In the genomic region with DNA sequence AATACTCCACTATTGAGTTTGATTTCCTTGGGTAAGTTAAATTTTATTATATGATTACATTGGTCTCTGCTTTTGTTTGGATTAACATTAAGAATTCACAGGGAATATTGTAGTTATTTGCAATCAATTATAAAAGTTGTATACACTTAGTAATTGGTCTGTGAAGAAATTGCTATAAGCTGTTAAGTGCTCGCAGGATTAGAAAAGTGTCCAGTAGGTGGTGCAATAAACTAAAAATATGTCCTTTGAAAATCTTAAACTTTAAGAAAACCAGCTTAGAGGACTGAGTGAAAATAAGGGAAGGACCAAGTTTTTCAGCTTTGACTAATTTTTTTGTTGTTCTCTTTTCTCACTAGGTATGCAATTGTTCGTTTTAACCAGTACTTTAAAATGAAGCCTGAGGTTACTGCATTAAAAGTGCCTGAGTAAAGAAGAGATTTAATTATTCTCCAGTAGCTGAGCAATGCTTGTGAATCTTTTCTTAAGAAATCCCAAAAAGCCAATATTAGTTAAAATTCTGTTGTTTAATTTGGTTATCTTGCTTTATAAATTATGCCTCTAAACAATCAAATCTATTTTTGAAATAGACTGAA, we compare ENCODE assay signal across 8 cellular contexts. TPM values are rescaled to one million over a fixed set of nuclear protein-coding genes. Genes with fewer than 3 reads are reported as not detected.
DNase-seq lines count a peak whose midpoint lies in the region; ATAC-seq and TF ChIP-seq lines count a peak whose summit lies in the region.

No MANE protein-coding gene starts in this region.

- intact Hi-C loops in MCF 10A (cut with micrococcal nuclease), result loop anchor here (2.0 to 5.0 kb wide), 2 partner anchors 298 to 370 kb away; no protein-coding TSS in a partner anchor
- intact Hi-C loops in breast epithelium (cut with DNase I; ENCODE audit: low total_unique reads), result no loop called here
- intact Hi-C loops in dorsolateral prefrontal cortex (cut with DNase I), result no loop called here

- H2AFZ ChIP-seq in osteoblast (ENCODE audit: low read length), result no peak overlapping the region

- no peaks in the 10 kb centered on the region for H3K9me3 ChIP-seq in breast epithelium
- no peaks in the 10 kb centered on the region for H3K9me3 ChIP-seq in osteoblast (ENCODE audit: low read depth, low read length)

- TF ChIP-seq POLR2A in breast epithelium (IDR thresholded peaks at IDR 0.05), result no peak

- no peaks in the 10 kb centered on the region for H4K20me1 ChIP-seq in osteoblast (ENCODE audit: insufficient read depth, low read length)

- H3K27ac ChIP-seq in breast epithelium, result no peak overlapping the region
- peak overlapping the region in 6 of 59 donors; percentile 1 to 57 (median 20) for H3K27ac ChIP-seq in dorsolateral prefrontal cortex
- no peak overlapping the region for H3K27ac ChIP-seq in osteoblast (ENCODE audit: low read depth, low read length)

- H3K9me3 Mint-ChIP-seq in MCF 10A (ENCODE audit: unreplicated experiment), result no peaks in the 10 kb centered on the region

- H3K4me2 ChIP-seq in osteoblast (ENCODE audit: insufficient read depth, low read length), result no peak overlapping the region

- DNase-seq in MCF 10A (ENCODE audit: unreplicated experiment), result peak; percentile 42
- DNase-seq in breast epithelium (ENCODE audit: low spot score in 2 of 2), result no peak
- peak; percentile 41 to 83 for DNase-seq in NOMO-1 (lab: John Stamatoyannopoulos, UW; ENCODE audit: unreplicated experiment in 2 of 2)
- DNase-seq in dorsolateral prefrontal cortex, result no peak
- no peak for DNase-seq in osteoblast (ENCODE audit: insufficient read length, low spot score, missing footprints)
- DNase-seq in stimulated activated CD4-positive, alpha-beta T cell treated with anti-CD3 and anti-CD28 coated beads, Interleukin-15, amount 100 ng/mL, for 24 hours, result no peak

- no peaks in the 10 kb centered on the region for H3K4me1 Mint-ChIP-seq in MCF 10A (ENCODE audit: insufficient read depth, unreplicated experiment)

- H3K4me3 ChIP-seq in breast epithelium (no peak overlapping the region), dorsolateral prefrontal cortex (no peak overlapping the region), osteoblast (ENCODE audit: insufficient read depth, low read length) (no peak overlapping the region)

- peak; percentile 53 for TF ChIP-seq CTCF in MCF 10A (IDR thresholded peaks at IDR 0.05; ENCODE audit: unreplicated experiment)
- TF ChIP-seq CTCF in breast epithelium (IDR thresholded peaks at IDR 0.05), result peak in 1 of 3 donors; percentile 19
- peak; percentile 48 to 84 (median 68) for TF ChIP-seq CTCF in dorsolateral prefrontal cortex (IDR thresholded peaks at IDR 0.05 in 54 of 56, conservative IDR thresholded peaks at IDR 0.05 in 2 of 56; ENCODE audit: low read depth in 1 of 56, partially characterized antibody in 56 of 56)
- TF ChIP-seq CTCF in osteoblast (IDR thresholded peaks at IDR 0.05; ENCODE audit: extremely low read depth, low read depth, low read length), result peak; percentile 67

- no peak overlapping the region for H3K27ac Mint-ChIP-seq in MCF 10A (ENCODE audit: low read depth, unreplicated experiment)

- H3K4me3 Mint-ChIP-seq in MCF 10A (ENCODE audit: unreplicated experiment), result no peak overlapping the region

- no peaks in the 10 kb centered on the region for H3K4me1 ChIP-seq in breast epithelium
- peaks cover 14% of the 10 kb centered on the region for H3K4me1 ChIP-seq in osteoblast (ENCODE audit: insufficient read depth, low read length)

- POLR2A ChIA-PET in MCF 10A (lab: Yijun Ruan, JAX), result no interaction called here

- CTCF ChIA-PET in MCF 10A (lab: Yijun Ruan, JAX), result interaction anchor here (0.7 to 1.3 kb wide), 8 partner anchors 8 to 1443 kb away, joined by 3 to 8 read pairs (median 4); a partner anchor contains a TSS

- H3K27me3 ChIP-seq in breast epithelium (no peaks in the 10 kb centered on the region), dorsolateral prefrontal cortex (no peaks in the 10 kb centered on the region), osteoblast (ENCODE audit: insufficient read depth, low read length) (no peaks in the 10 kb centered on the region)

- H3K36me3 ChIP-seq in breast epithelium (no peaks in the 10 kb centered on the region), osteoblast (ENCODE audit: insufficient read depth, low read length) (peaks cover 6% of the 10 kb centered on the region)

- H3K36me3 Mint-ChIP-seq in MCF 10A (ENCODE audit: insufficient read depth, unreplicated experiment), result peaks cover 13% of the 10 kb centered on the region

- BruUV-seq in MCF 10A (replicated peaks; lab: Mats Ljungman, UMichigan), result no TSS peak

- no peaks in the 10 kb centered on the region for H3K27me3 Mint-ChIP-seq in MCF 10A (ENCODE audit: insufficient read depth, unreplicated experiment)

- ATAC-seq in HG02852 (IDR thresholded peaks at IDR 0.05; ENCODE audit: unreplicated experiment), result peak; percentile 41
- no peak for ATAC-seq in GM21528 (IDR thresholded peaks at IDR 0.05; ENCODE audit: low FRiP score, unreplicated experiment)

- peaks cover under 1% of the 10 kb centered on the region for H3K79me2 ChIP-seq in osteoblast (ENCODE audit: insufficient read depth, low read length)

RNA-seq across cellular contexts. Expression of a gene that starts 59.7 kb away (rescaled TPM):
- 38.2 and 38.3 TPM in 2 replicates for total RNA-seq in MCF 10A (2022)
- 10 to 100 TPM; 26.2 to 67.0 (median 44.6) TPM for total RNA-seq in breast epithelium
- total RNA-seq in dorsolateral prefrontal cortex, result 100 to 1,000 TPM in 81 of 120 experiments, 10 to 100 TPM in 39; 57.3 to 161 (median 106) TPM
- 42.1 and 43.4 TPM in 2 replicates for total RNA-seq in osteoblast

Comparison
In these comparisons a context has a peak if more than half of its experiments do, and no peak if none do; other contexts are left out.
1. DNase-seq: peak in MCF 10A (single experiment) and NOMO-1 (2 of 2); none in breast epithelium (0 of 2), dorsolateral prefrontal cortex (0 of 10), osteoblast (single experiment) and stimulated activated CD4-positive, alpha-beta T cell treated with anti-CD3 and anti-CD28 coated beads, Interleukin-15, amount 100 ng/mL, for 24 hours (single experiment).